ENCODE assay signal across 8 cellular contexts in genomic region chr6:10837009-10837691, GRCh38.
DNase-seq lines count a peak whose midpoint lies in the region; ATAC-seq and TF ChIP-seq lines count a peak whose summit lies in the region.

No MANE protein-coding gene starts in this region.

- no peaks in the 10 kb centered on the region for H3K36me3 ChIP-seq in brain microvascular endothelial cell (replicated peaks)

- peak; percentile 54 for DNase-seq in DMS 273 (lab: John Stamatoyannopoulos, UW; ENCODE audit: unreplicated experiment)
- DNase-seq in DMS 273 treated with DMSO at 0.1 percent for 48 hours (lab: John Stamatoyannopoulos, UW): no peak
- DNase-seq in NAMALWA (ENCODE audit: low spot score): peak; percentile 21
- peak; percentile 1 for DNase-seq in brain microvascular endothelial cell
- peak; percentile 4 for DNase-seq in iris pigment epithelial cell (ENCODE audit: low read depth)
- no peak for DNase-seq in T1000 (lab: John Stamatoyannopoulos, UW)

- H3K4me3 Mint-ChIP-seq in stimulated activated memory B cell treated with anti-CD40 and anti-IgM and Interleukin-4, amounts not matched to agents 10 μg/mL and 1 μg/mL and 100 μg/mL, for 72 hours: peak overlapping the region; percentile 80

- no peak for ATAC-seq in stimulated activated memory B cell treated with anti-CD40 and anti-IgM and Interleukin-4, amounts not matched to agents 10 μg/mL and 1 μg/mL and 100 μg/mL, for 72 hours
- no peak for ATAC-seq in HG02973 (IDR thresholded peaks at IDR 0.05; ENCODE audit: unreplicated experiment)

- no peak for TF ChIP-seq CTCF in brain microvascular endothelial cell (IDR thresholded peaks at IDR 0.05; ENCODE audit: low read depth, low read length, missing control alignments)

- peaks cover 28% of the 10 kb centered on the region for H3K4me1 Mint-ChIP-seq in stimulated activated memory B cell treated with anti-CD40 and anti-IgM and Interleukin-4, amounts not matched to agents 10 μg/mL and 1 μg/mL and 100 μg/mL, for 72 hours

- H3K27me3 ChIP-seq in brain microvascular endothelial cell (replicated peaks): peaks cover 20% of the 10 kb centered on the region

- peak overlapping the region; percentile 90 for H3K27ac Mint-ChIP-seq in stimulated activated memory B cell treated with anti-CD40 and anti-IgM and Interleukin-4, amounts not matched to agents 10 μg/mL and 1 μg/mL and 100 μg/mL, for 72 hours

- H3K27me3 Mint-ChIP-seq in stimulated activated memory B cell treated with anti-CD40 and anti-IgM and Interleukin-4, amounts not matched to agents 10 μg/mL and 1 μg/mL and 100 μg/mL, for 72 hours: peaks cover 62% of the 10 kb centered on the region

- H3K9me3 Mint-ChIP-seq in stimulated activated memory B cell treated with anti-CD40 and anti-IgM and Interleukin-4, amounts not matched to agents 10 μg/mL and 1 μg/mL and 100 μg/mL, for 72 hours: peaks cover 4% of the 10 kb centered on the region

- no peaks in the 10 kb centered on the region for H3K36me3 Mint-ChIP-seq in stimulated activated memory B cell treated with anti-CD40 and anti-IgM and Interleukin-4, amounts not matched to agents 10 μg/mL and 1 μg/mL and 100 μg/mL, for 72 hours

- in situ Hi-C loops in brain microvascular endothelial cell (cut with HindIII; ENCODE audit: low pct_ligation_motif_present, low sequenced_read_pairs): no loop called here

- no peak overlapping the region for H3K27ac ChIP-seq in brain microvascular endothelial cell

- H3K4me3 ChIP-seq in brain microvascular endothelial cell (ENCODE audit: low read depth, low read length): peak overlapping the region; percentile 61

Comparison
In these comparisons a context has a peak if more than half of its experiments do, and no peak if none do; other contexts are left out.
1. DNase-seq: peak in DMS 273 (single experiment), NAMALWA (single experiment), brain microvascular endothelial cell (single experiment) and iris pigment epithelial cell (single experiment); none in DMS 273 treated with DMSO at 0.1 percent for 48 hours (single experiment) and T1000 (single experiment).